In genomic region chr3:170102421-170102820, GRCh38 we compare ENCODE assay signal across 14 cellular contexts.
"Had no signal": no experiment of that assay in that cellular context is flagged by ENCODE, and none has a peak within 500 bp of the region (broad histone marks: within the 10 kb centered on the region; RNA-seq: fewer than 3 reads in every experiment).

No MANE protein-coding gene starts in this region.

- DNase-seq: dermis blood vessel endothelial cell; erythroblast; foreskin keratinocyte; left colon; left ventricle myocardium superior; mesendoderm; naive B cell; sigmoid colon; stimulated activated naive CD8-positive, alpha-beta T cell treated with anti-CD3 and anti-CD28 coated beads, Interleukin-15, Interleukin-2, amounts not matched to agents 100 U/mL and 50 U/mL, for 24 hours; tibial artery; upper lobe of left lung; uterus had no signal

- H3K27me3 Mint-ChIP-seq: naive B cell had no signal

- FAIRE-seq: colon, endothelial cell of umbilical vein had no signal

- H3K4me3 Mint-ChIP-seq: naive B cell had no signal

- H3K9me3 Mint-ChIP-seq: naive B cell had no signal

- ATAC-seq: foreskin keratinocyte; left colon; left ventricle myocardium superior; stimulated activated naive CD8-positive, alpha-beta T cell treated with anti-CD3 and anti-CD28 coated beads, Interleukin-15, Interleukin-2, amounts not matched to agents 100 U/mL and 50 U/mL, for 24 hours had no signal

- H3K4me1 Mint-ChIP-seq: naive B cell had no signal
